24 cellular contexts compared by ENCODE assay signal in the genomic region with DNA sequence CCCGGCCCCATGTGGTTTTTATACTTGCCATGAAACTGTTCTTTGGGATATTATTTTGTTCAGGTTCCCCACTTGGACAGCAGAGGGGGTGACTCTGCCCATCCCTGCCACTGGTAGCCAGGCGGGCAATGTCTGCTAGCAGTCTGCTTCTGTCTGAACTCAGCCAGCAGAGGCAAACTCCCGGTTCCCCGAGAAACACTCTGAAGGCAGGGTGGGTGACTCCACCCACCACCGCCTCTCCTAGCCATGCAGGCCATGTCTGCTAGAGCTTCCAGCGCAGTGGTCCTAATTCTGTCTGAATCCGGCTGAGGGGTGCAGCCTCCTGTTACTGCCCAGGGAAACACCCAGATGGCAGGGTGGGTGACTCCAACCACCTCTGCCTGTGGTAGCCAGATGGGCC. TPM values are rescaled to one million over a fixed set of nuclear protein-coding genes. Genes with fewer than 3 reads are reported as not detected.
DNase-seq lines count a peak whose midpoint lies in the region; ATAC-seq and TF ChIP-seq lines count a peak whose summit lies in the region.
"Had no signal": no experiment of that assay in that cellular context is flagged by ENCODE, and none has a peak within 500 bp of the region (broad histone marks: within the 10 kb centered on the region; RNA-seq: fewer than 3 reads in every experiment).

No MANE protein-coding gene starts in this region.

- peaks cover 4% of the 10 kb centered on the region for H3K9me3 Mint-ChIP-seq in osteocyte (ENCODE audit: unreplicated experiment)

- H4K20me1 ChIP-seq in IMR-90 (ENCODE audit: insufficient read depth, low read length): no peaks in the 10 kb centered on the region
- H4K20me1 ChIP-seq in PC-9 (ENCODE audit: insufficient read depth): no peaks in the 10 kb centered on the region
- H4K20me1 ChIP-seq: BLaER1 had no signal

- H3K9me3 ChIP-seq in IMR-90 (ENCODE audit: control insufficient read depth, insufficient read depth, low read length) (no peaks in the 10 kb centered on the region), PC-9 (ENCODE audit: insufficient read depth, low read depth) (no peaks in the 10 kb centered on the region), upper lobe of left lung (no peaks in the 10 kb centered on the region)
- H3K9me3 ChIP-seq: BLaER1 had no signal

- H3K4me1 Mint-ChIP-seq in osteocyte (ENCODE audit: unreplicated experiment): peaks cover 6% of the 10 kb centered on the region

- no peak overlapping the region for H4K8ac ChIP-seq in IMR-90 (ENCODE audit: low read depth in 2 of 2, low read length in 2 of 2)

- no peak overlapping the region for H3K23ac ChIP-seq in IMR-90 (ENCODE audit: low read depth, low read length)

- H3K4me1 ChIP-seq in IMR-90 (ENCODE audit: control insufficient read depth, insufficient read depth, low read length) (peaks cover 5% of the 10 kb centered on the region), PC-9 (replicated peaks; ENCODE audit: insufficient read depth) (no peaks in the 10 kb centered on the region), upper lobe of left lung (peaks cover 0 to 4% (median 0%) of the 10 kb centered on the region in 4 donors)
- H3K4me1 ChIP-seq: BLaER1 had no signal

- TF ChIP-seq CTCF in IMR-90 (conservative IDR thresholded peaks at IDR 0.05; ENCODE audit: low read depth, low read length) (no peak), osteocyte (IDR thresholded peaks at IDR 0.05) (no peak), PC-9 (conservative IDR thresholded peaks at IDR 0.05) (no peak), upper lobe of left lung (IDR thresholded peaks at IDR 0.05) (no peak)

- no peaks in the 10 kb centered on the region for H3K27me3 Mint-ChIP-seq in osteocyte (ENCODE audit: unreplicated experiment)
- H3K27me3 Mint-ChIP-seq: CD4-positive, CD25-positive, alpha-beta regulatory T cell had no signal

- H3K36me3 Mint-ChIP-seq in osteocyte (ENCODE audit: unreplicated experiment): no peaks in the 10 kb centered on the region

- H3F3A ChIP-seq in PC-9 (ENCODE audit: insufficient read depth, low read depth): no peaks in the 10 kb centered on the region

- no peak for TF ChIP-seq POLR2A in IMR-90 (IDR thresholded peaks at IDR 0.05; ENCODE audit: low read depth, low read length)
- no peak for TF ChIP-seq POLR2A in upper lobe of left lung (IDR thresholded peaks at IDR 0.05)

- peaks cover 18 to 41% of the 10 kb centered on the region in 2 experiments for H3K79me1 ChIP-seq in IMR-90 (ENCODE audit: low read depth in 1 of 2, low read length in 2 of 2)

- no peak overlapping the region for H3K4me3 Mint-ChIP-seq in osteocyte (ENCODE audit: unreplicated experiment)
- H3K4me3 Mint-ChIP-seq: CD4-positive, CD25-positive, alpha-beta regulatory T cell had no signal

- no peak overlapping the region for H3K27ac ChIP-seq in IMR-90 (ENCODE audit: insufficient read depth, low read length)
- no peak overlapping the region for H3K27ac ChIP-seq in PC-9
- H3K27ac ChIP-seq in upper lobe of left lung: no peak overlapping the region
- H3K27ac ChIP-seq: 22Rv1, BLaER1 had no signal

- in situ Hi-C loops in IMR-90 (cut with MboI; ENCODE audit: low sequenced_read_pairs): no loop called here

- H3K4ac ChIP-seq in IMR-90 (ENCODE audit: low read depth, low read length): no peak overlapping the region

- no peaks in the 10 kb centered on the region for H3K79me2 ChIP-seq in PC-9 (ENCODE audit: low read depth)

- peak overlapping the region; percentile 26 for H2AK9ac ChIP-seq in IMR-90 (replicated peaks; ENCODE audit: low read depth, low read length, poor library complexity)

- DNase-seq in DMS 273 (lab: John Stamatoyannopoulos, UW; ENCODE audit: unreplicated experiment) (peak; percentile 17), DMS 273 treated with DMSO at 0.1 percent for 48 hours (lab: John Stamatoyannopoulos, UW) (no peak), IMR-90 (no peak), germinal center (ENCODE audit: low spot score) (peak; percentile 1), osteocyte (ENCODE audit: extremely low spot score, unreplicated experiment) (peak; percentile 80), PC-9 (no peak), upper lobe of left lung (no peak)
- DNase-seq: CD4-positive, CD25-positive, alpha-beta regulatory T cell; DMS53; NCI-H1048; NCI-H1417; NCI-H1694; NCI-H2029 treated with DMSO at 0.1 percent for 48 hours; NCI-H446 treated with DMSO at 0.1 percent for 48 hours; NCI-H526; SHP77 treated with DMSO at 0.1 percent for 48 hours had no signal

- H2BK120ac ChIP-seq in IMR-90 (ENCODE audit: low read depth, low read length): no peak overlapping the region

- no peak for ATAC-seq in IMR-90 (ENCODE audit: low read depth)
- no peak for ATAC-seq in HG02623 (IDR thresholded peaks at IDR 0.05; ENCODE audit: unreplicated experiment)
- ATAC-seq in upper lobe of left lung (ENCODE audit: low FRiP score in 2 of 2): no peak
- ATAC-seq: GM12878, HepG2, K562, Panc1 had no signal

- no peak overlapping the region for H2AK5ac ChIP-seq in IMR-90 (ENCODE audit: low read depth, low read length)

- no peaks in the 10 kb centered on the region for H3K9me2 ChIP-seq in PC-9 (ENCODE audit: insufficient read depth)

- H2BK5ac ChIP-seq in IMR-90 (ENCODE audit: low read depth, low read length, poor library complexity, severe bottlenecking): no peak overlapping the region

- H3K56ac ChIP-seq in IMR-90 (ENCODE audit: extremely low read depth, insufficient read depth, low read length): no peak overlapping the region

- POLR2A ChIA-PET in IMR-90 (lab: Charles Lee; ENCODE audit: unreplicated experiment) (no interaction called here), PC-9 (lab: Charles Lee; ENCODE audit: unreplicated experiment) (no interaction called here)

- H2BK15ac ChIP-seq in IMR-90 (ENCODE audit: low read depth, low read length): no peak overlapping the region

- no peak for TF ChIP-seq RAD21 in IMR-90 (IDR thresholded peaks at IDR 0.05; ENCODE audit: low read length)

- CTCF ChIA-PET in IMR-90 (lab: Yijun Ruan, JAX): no interaction called here
- CTCF ChIA-PET in PC-9 (lab: Charles Lee): no interaction called here

- intact Hi-C loops in IMR-90 (cut with micrococcal nuclease) (no loop called here), PC-9 (cut with micrococcal nuclease; ENCODE audit: unreplicated experiment) (no loop called here)

- peaks cover 17% of the 10 kb centered on the region for H3K36me3 ChIP-seq in IMR-90 (ENCODE audit: control insufficient read depth, insufficient read depth, low read length)
- H3K36me3 ChIP-seq in PC-9 (ENCODE audit: low read depth): no peaks in the 10 kb centered on the region
- peaks cover 0 to 35% (median 13%) of the 10 kb centered on the region in 4 donors for H3K36me3 ChIP-seq in upper lobe of left lung

- no peak overlapping the region for H3K27ac Mint-ChIP-seq in osteocyte (ENCODE audit: unreplicated experiment)

- H3K9me1 ChIP-seq in IMR-90 (ENCODE audit: insufficient read depth, low read length): peaks cover 9% of the 10 kb centered on the region; the same call in 1 of the 2 replicates

- TF ChIP-seq EP300 in upper lobe of left lung (IDR thresholded peaks at IDR 0.05): no peak

- BruUV-seq in IMR-90 (replicated peaks; lab: Mats Ljungman, UMichigan): no TSS peak
- no TSS peak for BruUV-seq in PC-9 (replicated peaks; lab: Mats Ljungman, UMichigan)

- H2AFZ ChIP-seq in IMR-90 (replicated peaks; ENCODE audit: low read length, poor library complexity) (no peak overlapping the region), PC-9 (no peak overlapping the region)

- no peaks in the 10 kb centered on the region for H3K27me3 ChIP-seq in IMR-90 (ENCODE audit: control insufficient read depth, insufficient read depth, low read length)
- H3K27me3 ChIP-seq in PC-9 (ENCODE audit: insufficient read depth, low read depth): peaks cover 10% of the 10 kb centered on the region; the same call in 1 of the 2 replicates
- no peaks in the 10 kb centered on the region for H3K27me3 ChIP-seq in upper lobe of left lung
- H3K27me3 ChIP-seq: BLaER1 had no signal

- H3K14ac ChIP-seq in IMR-90 (replicated peaks; ENCODE audit: low read depth, low read length): no peak overlapping the region

- H3K4me3 ChIP-seq in IMR-90 (ENCODE audit: insufficient read depth, low read depth, low read length): no peak overlapping the region
- H3K4me3 ChIP-seq in PC-9: no peak overlapping the region
- H3K4me3 ChIP-seq in upper lobe of left lung: no peak overlapping the region
- H3K4me3 ChIP-seq: BLaER1, GM12878, K562 had no signal

- dilution Hi-C loops in IMR-90 (cut with HindIII; ENCODE audit: low sequenced_read_pairs, unreplicated experiment): no loop called here

- no peak overlapping the region for H2BK20ac ChIP-seq in IMR-90 (ENCODE audit: low read depth, low read length)

- H4K5ac ChIP-seq in IMR-90 (ENCODE audit: low read depth, low read length): no peak overlapping the region

- no peak overlapping the region for H4K91ac ChIP-seq in IMR-90 (ENCODE audit: insufficient read depth, low read depth, low read length)

- 79% methylated on average over 6 of the region's 7 CpGs; no CpG with 5 or more reads in 1 of the 2 experiments for WGBS in IMR-90 (ENCODE audit: extremely low coverage in 2 of 2, insufficient read length in 1 of 2), 2 experiments
- WGBS in upper lobe of left lung, 2 donors: 83 to 87% methylated on average over 3 to 7 of the region's 7 CpGs

- H3K18ac ChIP-seq in IMR-90 (ENCODE audit: low read depth, low read length): no peak overlapping the region

- H3K4me2 ChIP-seq in IMR-90 (ENCODE audit: low read depth, low read length) (no peak overlapping the region), PC-9 (no peak overlapping the region)
- H3K4me2 ChIP-seq: BLaER1 had no signal

- no peak overlapping the region for H3K9ac ChIP-seq in IMR-90 (ENCODE audit: low read depth, low read length)
- H3K9ac ChIP-seq: BLaER1 had no signal

TF ChIP-seq in IMR-90, 13 proteins besides CTCF, POLR2A, EP300 and RAD21 (continues in another document):
- TF ChIP-seq RFX5 (IDR thresholded peaks at IDR 0.05; ENCODE audit: low read depth, low read length): no peak
- no peak for TF ChIP-seq SMC3 (IDR thresholded peaks at IDR 0.05; ENCODE audit: low read depth, low read length)
- no peak for TF ChIP-seq CHD1 (IDR thresholded peaks at IDR 0.05; ENCODE audit: low read depth, low read length)
- no peak for TF ChIP-seq MXI1 (IDR thresholded peaks at IDR 0.05; ENCODE audit: borderline replicate concordance, low read depth, low read length)
- TF ChIP-seq FOS (IDR thresholded peaks at IDR 0.05; ENCODE audit: low read depth, low read length): no peak
- no peak for TF ChIP-seq CEBPB (IDR thresholded peaks at IDR 0.05; ENCODE audit: low read depth, low read length)

RNA-seq across cellular contexts. Expression of gene NLRP1, which starts 22.6 kb away (rescaled TPM):
- total RNA-seq in IMR-90 (2012; rRNA removed) (134 and 172 TPM in 2 replicates), osteocyte (27.1 and 27.6 TPM in 2 replicates), PC-9 (2021) (0.63 and 0.75 TPM in 2 replicates), upper lobe of left lung (100 to 1,000 TPM in 1 of 6 donors, 10 to 100 TPM in 5; 24.3 to 137 (median 41.5) TPM)
- 340 and 376 TPM in 2 replicates for polyA plus RNA-seq in IMR-90 (2012; rRNA removed)
- 386 and 499 TPM in 2 replicates for polyA plus RNA-seq in IMR-90 (2012; cell fraction: cytosol; rRNA removed)
- 355 and 449 TPM in 2 replicates for polyA plus RNA-seq in IMR-90 (2012; cell fraction: nucleus; rRNA removed; ENCODE audit: low replicate concordance)
- total RNA-seq: HT-29 had no signal

Comparison
In these comparisons a context has a peak if more than half of its experiments do, and no peak if none do; other contexts are left out.
1. DNase-seq: peak in DMS 273 (single experiment), germinal center (single experiment) and osteocyte (single experiment); none in DMS 273 treated with DMSO at 0.1 percent for 48 hours (single experiment), IMR-90 (single experiment), PC-9 (0 of 2) and upper lobe of left lung (0 of 2).
2. RNA of gene NLRP1, which starts 22.6 kb away (total RNA-seq): 134 to 172 TPM in IMR-90, 24.3 to 137 TPM in upper lobe of left lung and 27.1 to 27.6 TPM in osteocyte; 0.63 to 0.75 TPM in PC-9; every median in the first group is over 10 times any median in the second.